10 cellular contexts compared by ENCODE assay signal in genomic region chr10:93383562-93383981, GRCh38.
DNase-seq lines count a peak whose midpoint lies in the region; TF ChIP-seq lines count a peak whose summit lies in the region.
"Had no signal": no experiment of that assay in that cellular context is flagged by ENCODE, and none has a peak within 500 bp of the region (broad histone marks: within the 10 kb centered on the region; RNA-seq: fewer than 3 reads in every experiment).

No MANE protein-coding gene starts in this region.

- H3K27ac ChIP-seq in osteoblast (ENCODE audit: low read depth, low read length): peak overlapping the region; percentile 98

- in situ Hi-C loops in HAP-1 (cut with MboI; ENCODE audit: low sequenced_read_pairs): loop anchor here (25.0 kb wide), 1 partner anchor 304 kb away; no protein-coding TSS in a partner anchor

- H3K27me3 ChIP-seq in MG63 (no peaks in the 10 kb centered on the region), osteoblast (ENCODE audit: insufficient read depth, low read length) (no peaks in the 10 kb centered on the region), HAP-1 (ENCODE audit: low read depth) (no peaks in the 10 kb centered on the region)

- H4K20me1 ChIP-seq in osteoblast (ENCODE audit: insufficient read depth, low read length): no peaks in the 10 kb centered on the region

- peaks cover 15% of the 10 kb centered on the region for H3K79me2 ChIP-seq in osteoblast (ENCODE audit: insufficient read depth, low read length)

- H3K9me3 ChIP-seq in MG63 (no peaks in the 10 kb centered on the region), osteoblast (ENCODE audit: low read depth, low read length) (no peaks in the 10 kb centered on the region), HAP-1 (no peaks in the 10 kb centered on the region)

- H3K4me3 ChIP-seq in AG10803 (ENCODE audit: low read length) (no peak overlapping the region), MG63 (no peak overlapping the region), osteoblast (ENCODE audit: insufficient read depth, low read length) (peak overlapping the region; percentile 16), HAP-1 (no peak overlapping the region)

- peak overlapping the region; percentile 23 for H3K4me2 ChIP-seq in osteoblast (ENCODE audit: insufficient read depth, low read length)

- H2AFZ ChIP-seq in osteoblast (ENCODE audit: low read length): no peak overlapping the region

- DNase-seq in AG10803 (ENCODE audit: low read depth): peak; percentile 98
- peak; percentile 9 for DNase-seq in MG63
- DNase-seq in dermis blood vessel endothelial cell: peak; percentile 62
- peak; percentile 91 for DNase-seq in osteoblast (ENCODE audit: insufficient read length, low spot score, missing footprints)
- no peak for DNase-seq in NOMO-1 treated with DMSO at 0.1 percent for 48 hours (lab: John Stamatoyannopoulos, UW; ENCODE audit: unreplicated experiment)
- no peak for DNase-seq in HAP-1 (ENCODE audit: low spot score in 2 of 2)
- no peak for DNase-seq in NCI-H1105 (lab: John Stamatoyannopoulos, UW)
- DNase-seq in NCI-H524 (lab: John Stamatoyannopoulos, UW): no peak
- DNase-seq: activated T-cell treated with anti-CD3 and anti-CD28 coated beads, Interleukin-2, amount 50 U/mL, for 72 hours; DMS79 had no signal

- H3K4me1 ChIP-seq in osteoblast (ENCODE audit: insufficient read depth, low read length) (peaks cover 60% of the 10 kb centered on the region), HAP-1 (no peaks in the 10 kb centered on the region)

- TF ChIP-seq CTCF in AG10803 (conservative IDR thresholded peaks at IDR 0.05; ENCODE audit: low read length) (no peak), osteoblast (IDR thresholded peaks at IDR 0.05; ENCODE audit: extremely low read depth, low read depth, low read length) (no peak)

- H3K36me3 ChIP-seq in MG63 (peaks cover 88% of the 10 kb centered on the region), osteoblast (ENCODE audit: insufficient read depth, low read length) (peaks cover 78% of the 10 kb centered on the region), HAP-1 (replicated peaks) (no peaks in the 10 kb centered on the region)

Comparison
In these comparisons a context has a peak if more than half of its experiments do, and no peak if none do; other contexts are left out.
1. DNase-seq: peak in AG10803 (single experiment), MG63 (single experiment), dermis blood vessel endothelial cell (single experiment) and osteoblast (single experiment); none in NOMO-1 treated with DMSO at 0.1 percent for 48 hours (single experiment), HAP-1 (0 of 2), NCI-H1105 (single experiment) and NCI-H524 (0 of 2).